16 cellular contexts compared by ENCODE assay signal in genomic region chr11:86370922-86371614, GRCh38. TPM values are rescaled to one million over a fixed set of nuclear protein-coding genes. Genes with fewer than 3 reads are reported as not detected.
DNase-seq lines count a peak whose midpoint lies in the region; ATAC-seq and TF ChIP-seq lines count a peak whose summit lies in the region.
"Had no signal": no experiment of that assay in that cellular context is flagged by ENCODE, and none has a peak within 500 bp of the region (broad histone marks: within the 10 kb centered on the region; RNA-seq: fewer than 3 reads in every experiment).

No MANE protein-coding gene starts in this region.

- no peak for TF ChIP-seq POLR2A in breast epithelium (IDR thresholded peaks at IDR 0.05)

- no peaks in the 10 kb centered on the region for H3K79me2 ChIP-seq in mammary epithelial cell (ENCODE audit: insufficient read depth, low read length)

- no peak for ATAC-seq in HG02852 (IDR thresholded peaks at IDR 0.05; ENCODE audit: unreplicated experiment)
- ATAC-seq: activated CD8-positive, alpha-beta T cell treated with anti-CD3 and anti-CD28 coated beads, Interleukin-2, amount 10 ng/mL, durations not matched to agents 7 days and 5 days had no signal

- H2AFZ ChIP-seq in mammary epithelial cell (ENCODE audit: low read depth, low read length) = peak overlapping the region; percentile 69

- H3K4me3 Mint-ChIP-seq in type B pancreatic cell = peak overlapping the region; percentile 51
- H3K4me3 Mint-ChIP-seq: activated CD8-positive, alpha-beta T cell treated with anti-CD3 and anti-CD28 coated beads, Interleukin-2, amount 10 ng/mL, durations not matched to agents 7 days and 5 days; activated naive CD8-positive, alpha-beta T cell; immature natural killer cell; natural killer cell treated with Interleukin-12 subunit alpha and Interleukin-12 subunit beta and Interleukin-15 and Interleukin-18, amount 100 ng/mL, for 72 hours had no signal

- DNase-seq in mammary epithelial cell (peak; percentile 83), breast epithelium (ENCODE audit: low spot score in 2 of 2) (no peak), RWPE1 (ENCODE audit: low spot score) (peak; percentile 53), fibroblast of mammary gland (ENCODE audit: low read depth) (peak; percentile 67), type B pancreatic cell (ENCODE audit: extremely low spot score, unreplicated experiment) (no peak), NCI-H2029 (lab: John Stamatoyannopoulos, UW) (no peak), germinal center (ENCODE audit: low spot score) (no peak)
- DNase-seq: 8988T; activated CD8-positive, alpha-beta T cell treated with anti-CD3 and anti-CD28 coated beads, Interleukin-2, amount 10 ng/mL, durations not matched to agents 7 days and 5 days; effector CD8-positive, alpha-beta T cell; immature natural killer cell; Karpas-422; NCI-H524 treated with DMSO at 0.1 percent for 48 hours had no signal

- POLR2A ChIA-PET in RWPE1 (lab: Yijun Ruan, JAX; ENCODE audit: low non-redundant PET) = no interaction called here

- H3K36me3 ChIP-seq in mammary epithelial cell (ENCODE audit: insufficient read depth, low read length) = no peaks in the 10 kb centered on the region
- no peaks in the 10 kb centered on the region for H3K36me3 ChIP-seq in breast epithelium

- H3K9ac ChIP-seq in mammary epithelial cell (ENCODE audit: insufficient read depth, low read length) = no peak overlapping the region

- H3K9me3 Mint-ChIP-seq in type B pancreatic cell = peaks cover 21% of the 10 kb centered on the region
- H3K9me3 Mint-ChIP-seq: immature natural killer cell had no signal

- dilution Hi-C loops in mammary epithelial cell (cut with HindIII; ENCODE audit: low sequenced_read_pairs) = no loop called here

- H3K4me1 ChIP-seq in mammary epithelial cell (ENCODE audit: insufficient read depth, low read length) = peaks cover 30% of the 10 kb centered on the region
- no peaks in the 10 kb centered on the region for H3K4me1 ChIP-seq in breast epithelium

- no peaks in the 10 kb centered on the region for H4K20me1 ChIP-seq in mammary epithelial cell (ENCODE audit: insufficient read depth, low read length)

- H3K27me3 Mint-ChIP-seq in type B pancreatic cell = no peaks in the 10 kb centered on the region

- H3K27ac ChIP-seq in mammary epithelial cell (ENCODE audit: insufficient read depth, low read depth, low read length) (peak overlapping the region; percentile 20), breast epithelium (no peak overlapping the region), RWPE1 (no peak overlapping the region)

- no peak for TF ChIP-seq CTCF in mammary epithelial cell (conservative IDR thresholded peaks at IDR 0.05 in 1 of 2, IDR thresholded peaks at IDR 0.05 in 1 of 2; ENCODE audit: extremely low read depth in 1 of 2, insufficient read depth in 1 of 2, low read depth in 1 of 2, low read length in 2 of 2)
- no peak for TF ChIP-seq CTCF in breast epithelium (IDR thresholded peaks at IDR 0.05)
- no peak for TF ChIP-seq CTCF in RWPE1 (conservative IDR thresholded peaks at IDR 0.05; ENCODE audit: low read depth)
- no peak for TF ChIP-seq CTCF in fibroblast of mammary gland (conservative IDR thresholded peaks at IDR 0.05; ENCODE audit: control insufficient read depth, insufficient read depth, low read depth, low read length)
- TF ChIP-seq CTCF in type B pancreatic cell (conservative IDR thresholded peaks at IDR 0.05) = no peak

- CTCF ChIA-PET in mammary epithelial cell (lab: Charles Lee; ENCODE audit: low non-redundant PET) = interaction anchor here (0.6 kb wide), 1 partner anchor 80 kb away, joined by 3 read pairs; no protein-coding TSS in a partner anchor
- CTCF ChIA-PET in RWPE1 (lab: Yijun Ruan, JAX) = interaction anchor here (0.8 kb wide), 1 partner anchor 10 kb away, joined by 3 read pairs; no protein-coding TSS in a partner anchor

- in situ Hi-C loops in mammary epithelial cell (cut with MboI; ENCODE audit: low sequenced_read_pairs in 2 of 2) = no loop called here

- H3K27me3 ChIP-seq in mammary epithelial cell (ENCODE audit: insufficient read depth, low read length) (no peaks in the 10 kb centered on the region), breast epithelium (no peaks in the 10 kb centered on the region)

- H3K4me1 Mint-ChIP-seq in type B pancreatic cell (ENCODE audit: unreplicated experiment) = peaks cover 18% of the 10 kb centered on the region
- H3K4me1 Mint-ChIP-seq: immature natural killer cell had no signal

- 59% methylated on average over 6 of the region's 6 CpGs for WGBS in mammary epithelial cell (ENCODE audit: low coverage, missing lambda C conversion rate)

- no TSS peak for BruUV-seq in mammary epithelial cell (replicated peaks; lab: Mats Ljungman, UMichigan)

- H3K4me3 ChIP-seq in mammary epithelial cell (replicated peaks in 1 of 3; ENCODE audit: insufficient read depth in 1 of 3, low read depth in 2 of 3, low read length in 3 of 3) (no peak overlapping the region), breast epithelium (no peak overlapping the region), fibroblast of mammary gland (ENCODE audit: control insufficient read depth, low read depth, low read length) (no peak overlapping the region)

- intact Hi-C loops in mammary epithelial cell (cut with micrococcal nuclease) (loop anchor here (5.0 kb wide), 1 partner anchor 41 kb away; no protein-coding TSS in a partner anchor), breast epithelium (cut with DNase I; ENCODE audit: low total_unique reads) (no loop called here)

- peaks cover 7% of the 10 kb centered on the region for H3K36me3 Mint-ChIP-seq in type B pancreatic cell
- H3K36me3 Mint-ChIP-seq: immature natural killer cell; natural killer cell treated with Interleukin-12 subunit alpha and Interleukin-12 subunit beta and Interleukin-15 and Interleukin-18, amount 100 ng/mL, for 72 hours had no signal

- H3K27ac Mint-ChIP-seq in type B pancreatic cell = peak overlapping the region; percentile 93
- H3K27ac Mint-ChIP-seq: activated CD8-positive, alpha-beta T cell treated with anti-CD3 and anti-CD28 coated beads, Interleukin-2, amount 10 ng/mL, durations not matched to agents 7 days and 5 days; activated naive CD8-positive, alpha-beta T cell had no signal

- H3K4me2 ChIP-seq in mammary epithelial cell (ENCODE audit: insufficient read depth, low read depth, low read length) = peak overlapping the region; percentile 19

- H3K9me3 ChIP-seq in mammary epithelial cell (replicated peaks; ENCODE audit: insufficient read depth, low read length) = peaks cover 10% of the 10 kb centered on the region
- no peaks in the 10 kb centered on the region for H3K9me3 ChIP-seq in breast epithelium

RNA-seq across cellular contexts. Expression of gene CCDC81, which starts 3.6 kb away (rescaled TPM):
- under 1 TPM; 0.33 to 0.61 TPM for total RNA-seq in mammary epithelial cell
- polyA plus RNA-seq in mammary epithelial cell = 0.08 TPM
- not detected for polyA minus RNA-seq in mammary epithelial cell
- total RNA-seq in breast epithelium = 1 to 10 TPM in 2 of 3 donors, under 1 TPM in 1; 0.96 to 1.3 (median 1.2) TPM
- total RNA-seq in type B pancreatic cell (ENCODE audit: low replicate concordance) = 0.79 and 3.2 TPM in 2 replicates

Comparison
In these comparisons a context has a peak if more than half of its experiments do, and no peak if none do; other contexts are left out.
1. DNase-seq: peak in mammary epithelial cell (single experiment), RWPE1 (single experiment) and fibroblast of mammary gland (single experiment); none in breast epithelium (0 of 2), type B pancreatic cell (single experiment), NCI-H2029 (single experiment) and germinal center (single experiment).